ENCODE assay signal across 29 cellular contexts in genomic region chr22:26722159-26722558, GRCh38.
DNase-seq lines count a peak whose midpoint lies in the region; ATAC-seq, FAIRE-seq and TF ChIP-seq lines count a peak whose summit lies in the region.
"Had no signal": no experiment of that assay in that cellular context is flagged by ENCODE, and none has a peak within 500 bp of the region (broad histone marks: within the 10 kb centered on the region; RNA-seq: fewer than 3 reads in every experiment).

No MANE protein-coding gene starts in this region.

- peak; percentile 54 to 60; a peak in 3 of 6 replicates for ATAC-seq in A549
- ATAC-seq in SK-N-SH treated with all-trans-retinoic acid at 6 μM for 48 hours: no peak
- ATAC-seq: Right ventricle myocardium inferior; stimulated activated effector memory CD8-positive, alpha-beta T cell treated with anti-CD3 and anti-CD28 coated beads, Interleukin-12 subunit alpha, Interleukin-12 subunit beta, amount 100 ng/mL, for 72 hours had no signal

- intact Hi-C loops in uterus (cut with DNase I; ENCODE audit: low total_unique reads): no loop called here

- TF ChIP-seq POLR2A in A549 (IDR thresholded peaks at IDR 0.05; ENCODE audit: low read length) (no peak), uterus (IDR thresholded peaks at IDR 0.05) (no peak)

- H3K27me3 ChIP-seq in adipocyte (replicated peaks; ENCODE audit: control insufficient read depth, insufficient read depth, low read length) (no peaks in the 10 kb centered on the region), uterus (no peaks in the 10 kb centered on the region)
- H3K27me3 ChIP-seq: BLaER1, cardiac muscle cell, neutrophil had no signal

- no peak for FAIRE-seq in A549 (lab: Jason Lieb, UNC)
- FAIRE-seq: A204.1, endometrium, GM12891 had no signal

- DNase-seq in A549 (ENCODE audit: low read depth in 1 of 2, low spot score in 1 of 2): peak in 1 of 2 experiments; percentile 35
- DNase-seq in HCEC 1CT: peak; percentile 15
- peak; percentile 42 for DNase-seq in adipocyte (ENCODE audit: low read depth)
- DNase-seq in hepatic stellate cell (ENCODE audit: low spot score): peak; percentile 29
- DNase-seq in NCI-H1436 (lab: John Stamatoyannopoulos, UW): no peak
- no peak for DNase-seq in uterus
- DNase-seq in activated naive CD4-positive, alpha-beta T cell treated with anti-CD3 and anti-CD28 coated beads, Interleukin-2, amount 50 U/mL, for 16 hours: no peak
- DNase-seq: activated B cell treated with CpG ODN at 0.5 μM for 24 hours; activated CD4-positive, alpha-beta memory T cell treated with anti-CD3 and anti-CD28 coated beads for 36 hours; activated gamma-delta T cell treated with Interleukin-2 at 50 U/mL for 16 hours; amygdala; COR-L47; cortex of kidney; DMS79; NCI-H1105 treated with DMSO at 0.1 percent for 48 hours; NCI-H2029 treated with DMSO at 0.1 percent for 48 hours; NCI-H345; NCI-H748 treated with DMSO at 0.1 percent for 48 hours; substantia nigra; T-helper 9 cell had no signal

- no peaks in the 10 kb centered on the region; the same call in 1 of the 3 replicates for H3K9me3 ChIP-seq in A549
- no peaks in the 10 kb centered on the region for H3K9me3 ChIP-seq in adipocyte (ENCODE audit: control insufficient read depth, low read length)
- no peaks in the 10 kb centered on the region for H3K9me3 ChIP-seq in uterus
- H3K9me3 ChIP-seq: BLaER1, neutrophil had no signal

- peak overlapping the region; percentile 71 to 89 for H3K27ac ChIP-seq in A549
- H3K27ac ChIP-seq in uterus: no peak overlapping the region
- H3K27ac ChIP-seq: BLaER1, cardiac muscle cell, neutrophil had no signal

- H3K36me3 ChIP-seq in adipocyte (ENCODE audit: control insufficient read depth, insufficient read depth, low read length, severe bottlenecking) (peaks cover 3% of the 10 kb centered on the region), uterus (no peaks in the 10 kb centered on the region)
- H3K36me3 ChIP-seq: cardiac muscle cell had no signal

- no peak overlapping the region for H3K9ac ChIP-seq in adipocyte (ENCODE audit: low read length)
- H3K9ac ChIP-seq: BLaER1 had no signal

- no peak for TF ChIP-seq CTCF in A549 (IDR thresholded peaks at IDR 0.05)
- no peak for TF ChIP-seq CTCF in uterus (IDR thresholded peaks at IDR 0.05)

- no peak for TF ChIP-seq EP300 in A549 (IDR thresholded peaks at IDR 0.05)

- no peak overlapping the region for H3K4me3 ChIP-seq in A549
- no peak overlapping the region for H3K4me3 ChIP-seq in adipocyte (ENCODE audit: low read length)
- H3K4me3 ChIP-seq in uterus: no peak overlapping the region
- H3K4me3 ChIP-seq: BLaER1, cardiac muscle cell had no signal

- POLR2A ChIA-PET in A549 (lab: Yijun Ruan, JAX): no interaction called here

- no peak for TF ChIP-seq RAD21 in A549 (conservative IDR thresholded peaks at IDR 0.05 in 1 of 2, IDR thresholded peaks at IDR 0.05 in 1 of 2)

- CTCF ChIA-PET in A549 (lab: Yijun Ruan, JAX): interaction anchor here (1.2 kb wide), 1 partner anchor 44 kb away, joined by 4 read pairs; no protein-coding TSS in a partner anchor

- H3K4me1 ChIP-seq in A549: peaks cover 46% of the 10 kb centered on the region
- H3K4me1 ChIP-seq in adipocyte (ENCODE audit: control insufficient read depth, insufficient read depth, low read length): peaks cover 26% of the 10 kb centered on the region
- H3K4me1 ChIP-seq in uterus: no peaks in the 10 kb centered on the region

- 57% methylated on average over 3 of the region's 3 CpGs for WGBS in A549 (ENCODE audit: missing lambda C conversion rate)

- peak overlapping the region; percentile 51 for H3K4me2 ChIP-seq in A549
- H3K4me2 ChIP-seq: BLaER1 had no signal

TF ChIP-seq in A549, 52 proteins besides CTCF, POLR2A, EP300 and RAD21:
- no peak for TF ChIP-seq FOSL2 (IDR thresholded peaks at IDR 0.05)
- peak; percentile 54 for TF ChIP-seq FOSL2 (CRISPR knock-in tag; IDR thresholded peaks at IDR 0.05)
- no peak for TF ChIP-seq HOXA7 (CRISPR knock-in tag; IDR thresholded peaks at IDR 0.05)
- TF ChIP-seq JUNB (IDR thresholded peaks at IDR 0.05): 0 out of 2 replicates have a peak, but pooled peaks have one; percentile 12
- no peak for TF ChIP-seq RNF2 (IDR thresholded peaks at IDR 0.05; ENCODE audit: borderline replicate concordance, low read depth)
- TF ChIP-seq E2F6 (IDR thresholded peaks at IDR 0.05; ENCODE audit: borderline replicate concordance, low read depth): no peak
- TF ChIP-seq FOSB (CRISPR knock-in tag; IDR thresholded peaks at IDR 0.05): no peak

TF ChIP-seq in SK-N-SH treated with all-trans-retinoic acid at 6 μM for 48 hours, 23 proteins besides CTCF, POLR2A, EP300 and RAD21:
- TF ChIP-seq ZNF70 (CRISPR knock-in tag; IDR thresholded peaks at IDR 0.05) (no peak), TCF4 (CRISPR knock-in tag; IDR thresholded peaks at IDR 0.05; ENCODE audit: borderline replicate concordance) (no peak)

Comparison
In these comparisons a context has a peak if more than half of its experiments do, and no peak if none do; other contexts are left out.
1. DNase-seq: peak in HCEC 1CT (single experiment), adipocyte (single experiment) and hepatic stellate cell (single experiment); none in NCI-H1436 (single experiment), uterus (0 of 2) and activated naive CD4-positive, alpha-beta T cell treated with anti-CD3 and anti-CD28 coated beads, Interleukin-2, amount 50 U/mL, for 16 hours (single experiment).
2. H3K27ac ChIP-seq: peak in A549 (2 of 2); none in uterus (0 of 2).